In the genomic region with DNA sequence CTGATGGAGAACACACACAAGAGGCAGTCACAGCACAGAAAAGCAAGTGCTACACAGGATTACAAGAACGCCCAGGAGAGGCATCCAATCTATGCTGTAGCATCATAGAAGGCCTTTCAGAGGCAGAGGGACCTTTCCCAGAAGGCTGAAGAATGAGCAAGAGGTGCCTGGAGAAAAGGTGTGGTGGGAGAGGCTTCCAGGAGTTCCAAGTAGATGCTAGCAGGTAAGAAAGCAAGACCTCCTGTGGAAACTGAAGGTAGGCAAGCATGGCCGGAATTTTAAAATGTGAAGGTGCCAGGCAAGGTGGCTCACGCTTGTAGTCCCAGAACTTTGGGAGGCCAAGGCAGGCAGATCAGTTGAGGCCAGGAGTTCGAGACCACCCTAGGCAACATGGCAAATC, we compare ENCODE assay signal across 9 cellular contexts. TPM values are rescaled to one million over a fixed set of nuclear protein-coding genes. Genes with fewer than 3 reads are reported as not detected.
DNase-seq lines count a peak whose midpoint lies in the region; ATAC-seq and TF ChIP-seq lines count a peak whose summit lies in the region.
"Had no signal": no experiment of that assay in that cellular context is flagged by ENCODE, and none has a peak within 500 bp of the region (broad histone marks: within the 10 kb centered on the region; RNA-seq: fewer than 3 reads in every experiment).

No MANE protein-coding gene starts in this region.

- CTCF ChIA-PET in CD4-positive, alpha-beta T cell (lab: Charles Lee) = interaction anchor here (1.4 kb wide), 1 partner anchor 9 kb away, joined by 3 read pairs; no protein-coding TSS in a partner anchor

- H3K4me3 Mint-ChIP-seq in CD4-positive, alpha-beta T cell = peak overlapping the region; percentile 96

- no peaks in the 10 kb centered on the region for H3K9me3 ChIP-seq in CD4-positive, alpha-beta T cell (ENCODE audit: control insufficient read depth, low read length)
- H3K9me3 ChIP-seq in Karpas-422 (ENCODE audit: low read length) (no peaks in the 10 kb centered on the region), duodenal mucosa (ENCODE audit: control insufficient read depth in 1 of 2, low read length in 2 of 2) (no peaks in the 10 kb centered on the region)

- ATAC-seq in CD4-positive, alpha-beta T cell (ENCODE audit: poor library complexity) = no peak
- no peak for ATAC-seq in GM21381 (IDR thresholded peaks at IDR 0.05; ENCODE audit: unreplicated experiment)

- DNase-seq in CD4-positive, alpha-beta T cell = no peak
- no peak for DNase-seq in Karpas-422
- no peak for DNase-seq in NCI-H524 (lab: John Stamatoyannopoulos, UW)
- no peak for DNase-seq in Ammon's horn (ENCODE audit: low spot score)
- DNase-seq in G401 (ENCODE audit: low spot score) = no peak
- DNase-seq: stimulated activated CD4-positive, alpha-beta T cell treated with anti-CD3 and anti-CD28 coated beads, Interleukin-4, amount 100 ng/mL, for 24 hours had no signal

- H3K9ac ChIP-seq in Karpas-422 (ENCODE audit: low read length) (no peak overlapping the region), duodenal mucosa (ENCODE audit: low read depth in 1 of 2, low read length in 2 of 2) (peak overlapping the region in 1 of 2 donors; percentile 19), rectal smooth muscle tissue (ENCODE audit: low read length) (no peak overlapping the region)

- in situ Hi-C loops in G401 (cut with HindIII; ENCODE audit: low sequenced_read_pairs) = no loop called here

- H3K27me3 ChIP-seq in CD4-positive, alpha-beta T cell (ENCODE audit: control insufficient read depth, insufficient read depth, low read length) = no peaks in the 10 kb centered on the region
- no peaks in the 10 kb centered on the region; the same call in 1 of the 2 replicates for H3K27me3 ChIP-seq in Karpas-422 (ENCODE audit: low read length)
- no peaks in the 10 kb centered on the region for H3K27me3 ChIP-seq in duodenal mucosa (ENCODE audit: control insufficient read depth in 1 of 2, insufficient read depth in 2 of 2, low read length in 2 of 2)
- H3K27me3 ChIP-seq in rectal smooth muscle tissue (ENCODE audit: control insufficient read depth, insufficient read depth, low read length) = no peaks in the 10 kb centered on the region

- peaks cover 47% of the 10 kb centered on the region for H3K79me2 ChIP-seq in Karpas-422 (ENCODE audit: low read length)

- H3K36me3 ChIP-seq in Karpas-422 (ENCODE audit: insufficient read depth, low read length) = peaks cover 26% of the 10 kb centered on the region
- peaks cover 0 to 4% of the 10 kb centered on the region in 2 donors for H3K36me3 ChIP-seq in duodenal mucosa (ENCODE audit: control insufficient read depth in 1 of 2, insufficient read depth in 2 of 2, low read length in 2 of 2)
- no peaks in the 10 kb centered on the region for H3K36me3 ChIP-seq in rectal smooth muscle tissue (ENCODE audit: control insufficient read depth, insufficient read depth, low read length)

- no peaks in the 10 kb centered on the region for H3K27me3 Mint-ChIP-seq in CD4-positive, alpha-beta T cell

- intact Hi-C loops in CD4-positive, alpha-beta T cell (cut with DNase I, micrococcal nuclease) = loop anchor here in 1 of 2 experiments (10.0 kb wide), 2 partner anchors 288 to 478 kb away; a partner anchor contains a TSS

- peak overlapping the region; percentile 74 for H3K4me2 ChIP-seq in Karpas-422 (ENCODE audit: low read depth, low read length, poor library complexity, severe bottlenecking)

- POLR2A ChIA-PET in CD4-positive, alpha-beta T cell (lab: Charles Lee) = no interaction called here

- H2AFZ ChIP-seq in Karpas-422 (ENCODE audit: low read length) = no peak overlapping the region

- H3K4me1 ChIP-seq in Karpas-422 (ENCODE audit: low read length) (peaks cover 67% of the 10 kb centered on the region), duodenal mucosa (ENCODE audit: control insufficient read depth in 1 of 2, insufficient read depth in 2 of 2, low read length in 2 of 2) (peaks cover 37 to 50% of the 10 kb centered on the region in 2 donors), rectal smooth muscle tissue (ENCODE audit: control insufficient read depth, insufficient read depth, low read length) (peaks cover 8% of the 10 kb centered on the region)

- no peak for TF ChIP-seq CTCF in CD4-positive, alpha-beta T cell (IDR thresholded peaks at IDR 0.05)

- peaks cover 53% of the 10 kb centered on the region for H4K20me1 ChIP-seq in Karpas-422 (ENCODE audit: insufficient read depth, low read depth, low read length)

- H3K4me1 Mint-ChIP-seq in CD4-positive, alpha-beta T cell (ENCODE audit: low read depth) = peaks cover 82% of the 10 kb centered on the region

- no peak overlapping the region for H3K27ac ChIP-seq in CD4-positive, alpha-beta T cell (ENCODE audit: low read depth, low read length)
- H3K27ac ChIP-seq in Karpas-422 (ENCODE audit: low read length) (no peak overlapping the region), duodenal mucosa (ENCODE audit: low read depth, low read length) (peak overlapping the region; percentile 49), rectal smooth muscle tissue (ENCODE audit: low read depth, low read length) (no peak overlapping the region)

- H3K36me3 Mint-ChIP-seq in CD4-positive, alpha-beta T cell (ENCODE audit: low read depth) = peaks cover 36% of the 10 kb centered on the region

- no peaks in the 10 kb centered on the region for H3K9me2 ChIP-seq in Karpas-422 (replicated peaks; ENCODE audit: insufficient read depth, low read length)

- H3K4me3 ChIP-seq in Karpas-422 (ENCODE audit: low read length) (peak overlapping the region; percentile 89; the same call in 1 of the 2 replicates), duodenal mucosa (ENCODE audit: low read depth in 1 of 2, low read length in 2 of 2) (peak overlapping the region; percentile 92 to 96), rectal smooth muscle tissue (ENCODE audit: low read length) (peak overlapping the region; percentile 91)

- H3K9me3 Mint-ChIP-seq in CD4-positive, alpha-beta T cell = no peaks in the 10 kb centered on the region

- peak overlapping the region; percentile 91 for H3K27ac Mint-ChIP-seq in CD4-positive, alpha-beta T cell

RNA-seq across cellular contexts. Expression of a gene that starts 2.1 kb away (rescaled TPM):
- total RNA-seq in CD4-positive, alpha-beta T cell = 10 to 100 TPM; 42.5 to 43.4 TPM
- 34.2 and 35.2 TPM in 2 replicates for total RNA-seq in Karpas-422 (2014; rRNA removed; shearing (Covaris generic); ENCODE audit: low replicate concordance)
- 11.7 and 14.4 TPM in 2 replicates for total RNA-seq in G401 (2014; rRNA removed; shearing (Covaris generic))
